In genomic region chr10:60171436-60172013, GRCh38 we compare ENCODE assay signal across 1 cellular context.
TF ChIP-seq lines count a peak whose summit lies in the region.

No MANE protein-coding gene starts in this region.

TF ChIP-seq in A549, 52 proteins besides CTCF, POLR2A, EP300 and RAD21 (continued from another document):
- TF ChIP-seq CHD2 (IDR thresholded peaks at IDR 0.05; ENCODE audit: low read length, partially characterized antibody) (no peak), KDM5A (IDR thresholded peaks at IDR 0.05) (no peak), HMGXB4 (CRISPR knock-in tag; IDR thresholded peaks at IDR 0.05; ENCODE audit: borderline replicate concordance) (no peak), ZFP36 (IDR thresholded peaks at IDR 0.05; ENCODE audit: borderline replicate concordance, partially characterized antibody) (no peak), JUN (IDR thresholded peaks at IDR 0.05) (peak; percentile 36 to 86; a peak in 2 of 5 replicates), HOXB13 (CRISPR knock-in tag; IDR thresholded peaks at IDR 0.05; ENCODE audit: low read depth) (no peak), CBX2 (IDR thresholded peaks at IDR 0.05; ENCODE audit: borderline replicate concordance, low read depth) (no peak), ATOH8 (CRISPR knock-in tag; IDR thresholded peaks at IDR 0.05; ENCODE audit: low read depth) (no peak), ZNF302 (CRISPR knock-in tag; IDR thresholded peaks at IDR 0.05) (no peak), HEYL (CRISPR knock-in tag; IDR thresholded peaks at IDR 0.05) (no peak), HOXB5 (CRISPR knock-in tag; IDR thresholded peaks at IDR 0.05) (no peak), FOSL2 (IDR thresholded peaks at IDR 0.05) (peak; percentile 73), FOSL2 (CRISPR knock-in tag; IDR thresholded peaks at IDR 0.05) (peak; percentile 73), REST (IDR thresholded peaks at IDR 0.05) (no peak), MAX (IDR thresholded peaks at IDR 0.05) (no peak), EHMT2 (IDR thresholded peaks at IDR 0.05; ENCODE audit: low read depth) (no peak), CHD4 (IDR thresholded peaks at IDR 0.05; ENCODE audit: borderline replicate concordance) (no peak), JUNB (IDR thresholded peaks at IDR 0.05) (peak; percentile 91), POLR2AphosphoS2 (conservative IDR thresholded peaks at IDR 0.05; ENCODE audit: low read length) (no peak), EHF (CRISPR knock-in tag; IDR thresholded peaks at IDR 0.05) (no peak), NFE2L2 (conservative IDR thresholded peaks at IDR 0.05; ENCODE audit: low read length) (no peak), ZC3H11A (IDR thresholded peaks at IDR 0.05) (no peak), HDAC2 (IDR thresholded peaks at IDR 0.05) (no peak), SMC3 (IDR thresholded peaks at IDR 0.05) (0 out of 3 replicates have a peak, but pooled peaks have one; percentile 20), CEBPB (IDR thresholded peaks at IDR 0.05) (peak; percentile 60 to 77; a peak in 3 of 4 replicates), E2F6 (IDR thresholded peaks at IDR 0.05; ENCODE audit: borderline replicate concordance, low read depth) (no peak), ESRRA (IDR thresholded peaks at IDR 0.05; ENCODE audit: borderline replicate concordance, low read length) (no peak), USF2 (IDR thresholded peaks at IDR 0.05) (no peak), RNF2 (IDR thresholded peaks at IDR 0.05; ENCODE audit: borderline replicate concordance, low read depth) (no peak), HES2 (IDR thresholded peaks at IDR 0.05) (peak; percentile 39; the same call in 1 of the 2 replicates), RCOR1 (IDR thresholded peaks at IDR 0.05; ENCODE audit: low read depth, low read length) (no peak), GATA3 (IDR thresholded peaks at IDR 0.05; ENCODE audit: borderline replicate concordance) (peak; percentile 58; the same call in 1 of the 2 replicates), RFX5 (IDR thresholded peaks at IDR 0.05) (no peak), FOSB (CRISPR knock-in tag; IDR thresholded peaks at IDR 0.05) (no peak), CBX8 (IDR thresholded peaks at IDR 0.05) (no peak)
